Comparison of ENCODE assay signal across 3 cellular contexts in the genomic region with DNA sequence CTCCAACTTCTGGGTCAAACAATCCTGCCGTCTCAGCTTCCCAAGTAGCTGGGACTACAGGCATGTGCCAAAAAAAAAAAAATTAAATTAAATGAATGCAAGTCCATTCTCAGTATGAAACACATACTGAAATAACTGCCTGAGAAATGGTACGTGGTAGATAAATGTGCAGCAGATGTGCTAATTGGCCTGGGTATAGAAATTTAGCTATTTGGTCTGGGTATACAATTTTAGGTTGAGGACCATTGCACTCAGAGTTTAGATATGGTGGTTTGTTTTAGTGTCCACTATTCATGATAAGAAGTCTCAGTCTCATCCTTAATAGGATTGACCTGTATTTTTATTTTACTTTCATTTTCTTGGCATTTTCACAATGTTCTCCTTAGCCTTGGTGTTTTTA.
A peak's percentile ranks its signal among the peaks of the same experiment; 100 is the strongest.
TF ChIP-seq lines count a peak whose summit lies in the region.

No MANE protein-coding gene starts in this region.

TF ChIP-seq in HepG2, 621 proteins besides CTCF, POLR2A, EP300 and RAD21:
- no peak for TF ChIP-seq PTBP1 (IDR thresholded peaks at IDR 0.05; ENCODE audit: low read depth, low read length, poor library complexity, severe bottlenecking)
- TF ChIP-seq ZFP1 (CRISPR knock-in tag; IDR thresholded peaks at IDR 0.05) = peak; percentile 99
- TF ChIP-seq IKZF1 (IDR thresholded peaks at IDR 0.05) = no peak
- no peak for TF ChIP-seq ETV5 (CRISPR knock-in tag; IDR thresholded peaks at IDR 0.05; ENCODE audit: borderline replicate concordance)

TF ChIP-seq in HEK293, 187 proteins besides CTCF, POLR2A, EP300 and RAD21:
- TF ChIP-seq ZNF140 (tag by site-specific recombination; IDR thresholded peaks at IDR 0.05) = no peak
- peak; percentile 53 for TF ChIP-seq SETDB1 (IDR thresholded peaks at IDR 0.05; ENCODE audit: insufficient read length, low read length)
- TF ChIP-seq RBAK (tag by site-specific recombination; IDR thresholded peaks at IDR 0.05) = no peak

TF ChIP-seq in K562, 482 proteins besides CTCF, POLR2A, EP300 and RAD21:
- no peak for TF ChIP-seq ZFPM2 (CRISPR knock-in tag; IDR thresholded peaks at IDR 0.05)
- TF ChIP-seq ZNF133 (CRISPR knock-in tag; IDR thresholded peaks at IDR 0.05) = no peak
- no peak for TF ChIP-seq HBP1 (CRISPR knock-in tag; IDR thresholded peaks at IDR 0.05)
- no peak for TF ChIP-seq ZNF311 (CRISPR knock-in tag; IDR thresholded peaks at IDR 0.05)
- no peak for TF ChIP-seq HNRNPL (IDR thresholded peaks at IDR 0.05; ENCODE audit: low read depth, low read length)
- TF ChIP-seq XRCC3 (IDR thresholded peaks at IDR 0.05) = peak; percentile 74; the same call in 1 of the 2 replicates
- TF ChIP-seq MTA3 (IDR thresholded peaks at IDR 0.05; ENCODE audit: borderline replicate concordance) = no peak
- TF ChIP-seq ZNF354B (CRISPR knock-in tag; IDR thresholded peaks at IDR 0.05) = no peak
- no peak for TF ChIP-seq HDAC3 (IDR thresholded peaks at IDR 0.05; ENCODE audit: borderline replicate concordance, partially characterized antibody)
- TF ChIP-seq ZNF280A (IDR thresholded peaks at IDR 0.05; ENCODE audit: low read depth, partially characterized antibody) = peak; percentile 74
- no peak for TF ChIP-seq LARP7 (IDR thresholded peaks at IDR 0.05)
- no peak for TF ChIP-seq HCFC1 (IDR thresholded peaks at IDR 0.05; ENCODE audit: low read depth, low read length)
- no peak for TF ChIP-seq PRMT5 (CRISPR knock-in tag; IDR thresholded peaks at IDR 0.05)
- TF ChIP-seq CBX5 (IDR thresholded peaks at IDR 0.05; ENCODE audit: borderline replicate concordance, low read depth) = 0 out of 2 replicates have a peak, but pooled peaks have one; percentile 37
- TF ChIP-seq TRIM28 (IDR thresholded peaks at IDR 0.05) = peak; percentile 93
- peak in 1 of 2 experiments; percentile 89; a peak in 2 of 3 replicates for TF ChIP-seq CBX3 (IDR thresholded peaks at IDR 0.05; ENCODE audit: borderline replicate concordance in 1 of 2, low read length in 2 of 2)
- no peak for TF ChIP-seq E2F8 (IDR thresholded peaks at IDR 0.05; ENCODE audit: low read depth, partially characterized antibody)
- TF ChIP-seq ZNF12 (CRISPR knock-in tag; IDR thresholded peaks at IDR 0.05) = no peak
- TF ChIP-seq CBX8 (IDR thresholded peaks at IDR 0.05; ENCODE audit: borderline replicate concordance, extremely low read depth, low read depth, low read length, poor library complexity, severe bottlenecking) = no peak
- no peak for TF ChIP-seq CBX1 (IDR thresholded peaks at IDR 0.05; ENCODE audit: low read depth)
- TF ChIP-seq TRIM24 (IDR thresholded peaks at IDR 0.05) = peak in 1 of 2 experiments; percentile 62; a peak in 2 of 4 replicates
- TF ChIP-seq HDAC8 (tag; IDR thresholded peaks at IDR 0.05) = no peak
- TF ChIP-seq ZNF766 (CRISPR knock-in tag; conservative IDR thresholded peaks at IDR 0.05) = no peak
- TF ChIP-seq ZFP1 (CRISPR knock-in tag; IDR thresholded peaks at IDR 0.05) = peak; percentile 97
- TF ChIP-seq, protein P1, sequence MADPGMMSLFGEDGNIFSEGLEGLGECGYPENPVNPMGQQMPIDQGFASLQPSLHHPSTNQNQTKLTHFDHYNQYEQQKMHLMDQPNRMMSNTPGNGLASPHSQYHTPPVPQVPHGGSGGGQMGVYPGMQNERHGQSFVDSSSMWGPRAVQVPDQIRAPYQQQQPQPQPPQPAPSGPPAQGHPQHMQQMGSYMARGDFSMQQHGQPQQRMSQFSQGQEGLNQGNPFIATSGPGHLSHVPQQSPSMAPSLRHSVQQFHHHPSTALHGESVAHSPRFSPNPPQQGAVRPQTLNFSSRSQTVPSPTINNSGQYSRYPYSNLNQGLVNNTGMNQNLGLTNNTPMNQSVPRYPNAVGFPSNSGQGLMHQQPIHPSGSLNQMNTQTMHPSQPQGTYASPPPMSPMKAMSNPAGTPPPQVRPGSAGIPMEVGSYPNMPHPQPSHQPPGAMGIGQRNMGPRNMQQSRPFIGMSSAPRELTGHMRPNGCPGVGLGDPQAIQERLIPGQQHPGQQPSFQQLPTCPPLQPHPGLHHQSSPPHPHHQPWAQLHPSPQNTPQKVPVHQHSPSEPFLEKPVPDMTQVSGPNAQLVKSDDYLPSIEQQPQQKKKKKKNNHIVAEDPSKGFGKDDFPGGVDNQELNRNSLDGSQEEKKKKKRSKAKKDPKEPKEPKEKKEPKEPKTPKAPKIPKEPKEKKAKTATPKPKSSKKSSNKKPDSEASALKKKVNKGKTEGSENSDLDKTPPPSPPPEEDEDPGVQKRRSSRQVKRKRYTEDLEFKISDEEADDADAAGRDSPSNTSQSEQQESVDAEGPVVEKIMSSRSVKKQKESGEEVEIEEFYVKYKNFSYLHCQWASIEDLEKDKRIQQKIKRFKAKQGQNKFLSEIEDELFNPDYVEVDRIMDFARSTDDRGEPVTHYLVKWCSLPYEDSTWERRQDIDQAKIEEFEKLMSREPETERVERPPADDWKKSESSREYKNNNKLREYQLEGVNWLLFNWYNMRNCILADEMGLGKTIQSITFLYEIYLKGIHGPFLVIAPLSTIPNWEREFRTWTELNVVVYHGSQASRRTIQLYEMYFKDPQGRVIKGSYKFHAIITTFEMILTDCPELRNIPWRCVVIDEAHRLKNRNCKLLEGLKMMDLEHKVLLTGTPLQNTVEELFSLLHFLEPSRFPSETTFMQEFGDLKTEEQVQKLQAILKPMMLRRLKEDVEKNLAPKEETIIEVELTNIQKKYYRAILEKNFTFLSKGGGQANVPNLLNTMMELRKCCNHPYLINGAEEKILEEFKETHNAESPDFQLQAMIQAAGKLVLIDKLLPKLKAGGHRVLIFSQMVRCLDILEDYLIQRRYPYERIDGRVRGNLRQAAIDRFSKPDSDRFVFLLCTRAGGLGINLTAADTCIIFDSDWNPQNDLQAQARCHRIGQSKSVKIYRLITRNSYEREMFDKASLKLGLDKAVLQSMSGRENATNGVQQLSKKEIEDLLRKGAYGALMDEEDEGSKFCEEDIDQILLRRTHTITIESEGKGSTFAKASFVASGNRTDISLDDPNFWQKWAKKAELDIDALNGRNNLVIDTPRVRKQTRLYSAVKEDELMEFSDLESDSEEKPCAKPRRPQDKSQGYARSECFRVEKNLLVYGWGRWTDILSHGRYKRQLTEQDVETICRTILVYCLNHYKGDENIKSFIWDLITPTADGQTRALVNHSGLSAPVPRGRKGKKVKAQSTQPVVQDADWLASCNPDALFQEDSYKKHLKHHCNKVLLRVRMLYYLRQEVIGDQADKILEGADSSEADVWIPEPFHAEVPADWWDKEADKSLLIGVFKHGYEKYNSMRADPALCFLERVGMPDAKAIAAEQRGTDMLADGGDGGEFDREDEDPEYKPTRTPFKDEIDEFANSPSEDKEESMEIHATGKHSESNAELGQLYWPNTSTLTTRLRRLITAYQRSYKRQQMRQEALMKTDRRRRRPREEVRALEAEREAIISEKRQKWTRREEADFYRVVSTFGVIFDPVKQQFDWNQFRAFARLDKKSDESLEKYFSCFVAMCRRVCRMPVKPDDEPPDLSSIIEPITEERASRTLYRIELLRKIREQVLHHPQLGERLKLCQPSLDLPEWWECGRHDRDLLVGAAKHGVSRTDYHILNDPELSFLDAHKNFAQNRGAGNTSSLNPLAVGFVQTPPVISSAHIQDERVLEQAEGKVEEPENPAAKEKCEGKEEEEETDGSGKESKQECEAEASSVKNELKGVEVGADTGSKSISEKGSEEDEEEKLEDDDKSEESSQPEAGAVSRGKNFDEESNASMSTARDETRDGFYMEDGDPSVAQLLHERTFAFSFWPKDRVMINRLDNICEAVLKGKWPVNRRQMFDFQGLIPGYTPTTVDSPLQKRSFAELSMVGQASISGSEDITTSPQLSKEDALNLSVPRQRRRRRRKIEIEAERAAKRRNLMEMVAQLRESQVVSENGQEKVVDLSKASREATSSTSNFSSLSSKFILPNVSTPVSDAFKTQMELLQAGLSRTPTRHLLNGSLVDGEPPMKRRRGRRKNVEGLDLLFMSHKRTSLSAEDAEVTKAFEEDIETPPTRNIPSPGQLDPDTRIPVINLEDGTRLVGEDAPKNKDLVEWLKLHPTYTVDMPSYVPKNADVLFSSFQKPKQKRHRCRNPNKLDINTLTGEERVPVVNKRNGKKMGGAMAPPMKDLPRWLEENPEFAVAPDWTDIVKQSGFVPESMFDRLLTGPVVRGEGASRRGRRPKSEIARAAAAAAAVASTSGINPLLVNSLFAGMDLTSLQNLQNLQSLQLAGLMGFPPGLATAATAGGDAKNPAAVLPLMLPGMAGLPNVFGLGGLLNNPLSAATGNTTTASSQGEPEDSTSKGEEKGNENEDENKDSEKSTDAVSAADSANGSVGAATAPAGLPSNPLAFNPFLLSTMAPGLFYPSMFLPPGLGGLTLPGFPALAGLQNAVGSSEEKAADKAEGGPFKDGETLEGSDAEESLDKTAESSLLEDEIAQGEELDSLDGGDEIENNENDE (IDR thresholded peaks at IDR 0.05; ENCODE audit: low read depth, low read length) = no peak
- no peak for TF ChIP-seq RHOXF2B (CRISPR knock-in tag; conservative IDR thresholded peaks at IDR 0.05)
- no peak for TF ChIP-seq MCM7 (IDR thresholded peaks at IDR 0.05)
